Comparison of ENCODE assay signal across 31 cellular contexts in the genomic region with DNA sequence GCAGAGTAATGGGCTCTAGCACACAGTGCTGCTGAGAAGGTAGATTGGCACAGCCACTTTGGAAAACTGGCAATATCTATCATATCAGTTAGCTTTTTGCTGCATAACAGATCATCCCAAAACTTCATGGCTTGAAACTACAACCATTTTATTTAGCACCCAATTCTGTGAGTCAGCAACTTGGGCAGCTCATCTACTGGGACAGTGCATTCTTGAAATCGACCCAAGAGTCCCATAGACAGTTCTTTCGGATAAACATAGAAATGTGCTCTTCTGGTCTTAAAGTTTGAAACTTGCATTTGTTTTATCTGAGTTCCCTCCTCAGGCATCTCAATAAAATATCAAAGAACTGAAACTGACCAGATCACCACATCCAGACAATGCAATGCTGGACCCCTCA.
DNase-seq lines count a peak whose midpoint lies in the region; ATAC-seq and TF ChIP-seq lines count a peak whose summit lies in the region.
"Had no signal": no experiment of that assay in that cellular context is flagged by ENCODE, and none has a peak within 500 bp of the region (broad histone marks: within the 10 kb centered on the region; RNA-seq: fewer than 3 reads in every experiment).

No MANE protein-coding gene starts in this region.

- no peak overlapping the region for H4K91ac ChIP-seq in IMR-90 (ENCODE audit: insufficient read depth, low read depth, low read length)

- TF ChIP-seq POLR2A in IMR-90 (IDR thresholded peaks at IDR 0.05; ENCODE audit: low read depth, low read length): no peak

- H3K4me1 ChIP-seq in IMR-90 (ENCODE audit: control insufficient read depth, insufficient read depth, low read length): no peaks in the 10 kb centered on the region
- H3K4me1 ChIP-seq in right cardiac atrium (ENCODE audit: control insufficient read depth, insufficient read depth, low read length): no peaks in the 10 kb centered on the region
- H3K4me1 ChIP-seq: BLaER1 treated with 17β-estradiol and CSF1 and Interleukin-3, amounts not matched to agents 10 nM and 100 nM; right lobe of liver; stomach; tibial artery had no signal

- H3K56ac ChIP-seq in IMR-90 (ENCODE audit: extremely low read depth, insufficient read depth, low read length): no peak overlapping the region

- H3K4me3 ChIP-seq in BJ (ENCODE audit: low read depth, low read length) (no peak overlapping the region), IMR-90 (ENCODE audit: insufficient read depth, low read depth, low read length) (no peak overlapping the region), choroid plexus epithelial cell (ENCODE audit: low read depth, low read length) (no peak overlapping the region), right cardiac atrium (ENCODE audit: low read length) (no peak overlapping the region)
- H3K4me3 ChIP-seq: BLaER1 treated with 17β-estradiol and CSF1 and Interleukin-3, amounts not matched to agents 10 nM and 100 nM; right lobe of liver; stomach; tibial artery had no signal

- H3K14ac ChIP-seq in IMR-90 (replicated peaks; ENCODE audit: low read depth, low read length): no peak overlapping the region

- DNase-seq in BJ (ENCODE audit: low read depth) (peak; percentile 20), IMR-90 (peak; percentile 43), choroid plexus epithelial cell (ENCODE audit: low read depth) (peak; percentile 62), iris pigment epithelial cell (ENCODE audit: low read depth) (peak; percentile 68), right cardiac atrium (no peak), DMS53 treated with DMSO at 0.1 percent for 48 hours (lab: John Stamatoyannopoulos, UW; ENCODE audit: unreplicated experiment) (no peak), NCI-H510A (lab: John Stamatoyannopoulos, UW) (no peak)
- DNase-seq in activated CD4-positive, alpha-beta T cell treated with anti-CD3 and anti-CD28 coated beads for 4 hours: no peak
- DNase-seq: activated CD4-positive, alpha-beta T cell treated with anti-CD3 and anti-CD28 coated beads for 1 hour; activated CD8-positive, alpha-beta T cell treated with anti-CD3 and anti-CD28 coated beads for 36 hours; activated naive CD4-positive, alpha-beta T cell treated with anti-CD3 and anti-CD28 coated beads, Interleukin-2, amount 10 ng/mL, durations not matched to agents 7 days and 5 days; amniotic stem cell; COR-L47; GF-D8; GOT3; head of caudate nucleus; KBM-7; MM.1S; naive B cell; NCI-H1417 treated with DMSO at 0.1 percent for 48 hours; NCI-H2029 treated with DMSO at 0.1 percent for 48 hours; NCI-H2227 treated with DMSO at 0.1 percent for 48 hours; right lobe of liver; SHP77; stimulated activated CD4-positive, alpha-beta T cell treated with anti-CD3 and anti-CD28 coated beads, Interleukin-2, amount 100 ng/mL, for 48 hours; stomach; T-helper 2 cell; tibial artery had no signal

- no peak overlapping the region for H4K8ac ChIP-seq in IMR-90 (ENCODE audit: low read depth in 2 of 2, low read length in 2 of 2)

- dilution Hi-C loops in IMR-90 (cut with HindIII; ENCODE audit: low sequenced_read_pairs, unreplicated experiment): no loop called here

- POLR2A ChIA-PET in BJ (lab: Charles Lee) (no interaction called here), IMR-90 (lab: Charles Lee; ENCODE audit: unreplicated experiment) (no interaction called here)

- no TSS peak for BruUV-seq in IMR-90 (replicated peaks; lab: Mats Ljungman, UMichigan)

- H2AK5ac ChIP-seq in IMR-90 (ENCODE audit: low read depth, low read length): no peak overlapping the region

- in situ Hi-C loops in IMR-90 (cut with MboI; ENCODE audit: low sequenced_read_pairs): no loop called here

- no peak overlapping the region for H2BK15ac ChIP-seq in IMR-90 (ENCODE audit: low read depth, low read length)

- H3K23ac ChIP-seq in IMR-90 (ENCODE audit: low read depth, low read length): no peak overlapping the region

- H2AK9ac ChIP-seq in IMR-90 (replicated peaks; ENCODE audit: low read depth, low read length, poor library complexity): no peak overlapping the region

- H3K27me3 ChIP-seq in BJ (ENCODE audit: control insufficient read depth, insufficient read depth, low read length) (no peaks in the 10 kb centered on the region), IMR-90 (ENCODE audit: control insufficient read depth, insufficient read depth, low read length) (no peaks in the 10 kb centered on the region), right cardiac atrium (ENCODE audit: control insufficient read depth, insufficient read depth) (no peaks in the 10 kb centered on the region)
- H3K27me3 ChIP-seq: BLaER1 treated with 17β-estradiol and CSF1 and Interleukin-3, amounts not matched to agents 10 nM and 100 nM; neutrophil; right lobe of liver; stomach; tibial artery had no signal

- ATAC-seq in IMR-90 (ENCODE audit: low read depth) (peak; percentile 21; the same call in 1 of the 2 replicates), right cardiac atrium (no peak)
- ATAC-seq: activated CD8-positive, alpha-beta T cell treated with anti-CD3 and anti-CD28 coated beads for 36 hours; activated T-helper 17 cell treated with anti-CD3 and anti-CD28 coated beads, Interleukin-2, amount 50 U/mL, for 72 hours; right lobe of liver had no signal

- intact Hi-C loops in IMR-90 (cut with micrococcal nuclease): no loop called here
- intact Hi-C loops in right cardiac atrium (cut with DNase I): no loop called here

- H3K9ac ChIP-seq in IMR-90 (ENCODE audit: low read depth, low read length): no peak overlapping the region
- H3K9ac ChIP-seq: BLaER1 treated with 17β-estradiol and CSF1 and Interleukin-3, amounts not matched to agents 10 nM and 100 nM had no signal

- H2BK20ac ChIP-seq in IMR-90 (ENCODE audit: low read depth, low read length): no peak overlapping the region

- H4K5ac ChIP-seq in IMR-90 (ENCODE audit: low read depth, low read length): no peak overlapping the region

- H3K18ac ChIP-seq in IMR-90 (ENCODE audit: low read depth, low read length): no peak overlapping the region

- H3K9me3 ChIP-seq in IMR-90 (ENCODE audit: control insufficient read depth, insufficient read depth, low read length) (no peaks in the 10 kb centered on the region), right cardiac atrium (ENCODE audit: control insufficient read depth, low read length) (no peaks in the 10 kb centered on the region)
- H3K9me3 ChIP-seq: neutrophil, right lobe of liver had no signal

- no peaks in the 10 kb centered on the region for H3K36me3 ChIP-seq in BJ (ENCODE audit: control insufficient read depth, insufficient read depth, low read length)
- no peaks in the 10 kb centered on the region for H3K36me3 ChIP-seq in IMR-90 (ENCODE audit: control insufficient read depth, insufficient read depth, low read length)
- H3K36me3 ChIP-seq: neutrophil, right lobe of liver, stomach, tibial artery had no signal

- no peak overlapping the region for H2AFZ ChIP-seq in IMR-90 (replicated peaks; ENCODE audit: low read length, poor library complexity)

- H4K20me1 ChIP-seq in IMR-90 (ENCODE audit: insufficient read depth, low read length): no peaks in the 10 kb centered on the region
- H4K20me1 ChIP-seq: BLaER1 treated with 17β-estradiol and CSF1 and Interleukin-3, amounts not matched to agents 10 nM and 100 nM had no signal

- no peak overlapping the region for H3K4ac ChIP-seq in IMR-90 (ENCODE audit: low read depth, low read length)

- no peaks in the 10 kb centered on the region for H3K79me1 ChIP-seq in IMR-90 (ENCODE audit: low read depth in 1 of 2, low read length in 2 of 2)

- no CpG with 5 or more reads among the region's 2 CpGs for WGBS in IMR-90 (ENCODE audit: extremely low coverage in 2 of 2, insufficient read length in 1 of 2), 2 experiments
- WGBS in right cardiac atrium: 78% methylated on average over 2 of the region's 2 CpGs

- no peak overlapping the region for H2BK120ac ChIP-seq in IMR-90 (ENCODE audit: low read depth, low read length)

- no peak for TF ChIP-seq RAD21 in IMR-90 (IDR thresholded peaks at IDR 0.05; ENCODE audit: low read length)

- H3K4me2 ChIP-seq in IMR-90 (ENCODE audit: low read depth, low read length): no peak overlapping the region
- H3K4me2 ChIP-seq: BLaER1 treated with 17β-estradiol and CSF1 and Interleukin-3, amounts not matched to agents 10 nM and 100 nM had no signal

- no peak overlapping the region for H3K27ac ChIP-seq in IMR-90 (ENCODE audit: insufficient read depth, low read length)
- H3K27ac ChIP-seq in right cardiac atrium (ENCODE audit: low read length): no peak overlapping the region
- H3K27ac ChIP-seq: BLaER1 treated with 17β-estradiol and CSF1 and Interleukin-3, amounts not matched to agents 10 nM and 100 nM; neutrophil; right lobe of liver; stomach; tibial artery had no signal

- no peak overlapping the region for H2BK5ac ChIP-seq in IMR-90 (ENCODE audit: low read depth, low read length, poor library complexity, severe bottlenecking)

- TF ChIP-seq CTCF in BJ (IDR thresholded peaks at IDR 0.05; ENCODE audit: insufficient read depth, low read depth, low read length) (no peak), IMR-90 (conservative IDR thresholded peaks at IDR 0.05; ENCODE audit: low read depth, low read length) (no peak), choroid plexus epithelial cell (conservative IDR thresholded peaks at IDR 0.05; ENCODE audit: low read depth, low read length) (no peak)

- H3K9me1 ChIP-seq in IMR-90 (ENCODE audit: insufficient read depth, low read length): no peaks in the 10 kb centered on the region

- CTCF ChIA-PET in BJ (lab: Yijun Ruan, JAX) (interaction anchor here (0.5 to 1.5 kb wide), 3 partner anchors 8 to 1266 kb away, joined by 3 to 4 read pairs (median 4); no protein-coding TSS in a partner anchor), IMR-90 (lab: Yijun Ruan, JAX) (no interaction called here)

TF ChIP-seq in IMR-90, 13 proteins besides CTCF, POLR2A, EP300 and RAD21:
- TF ChIP-seq MAZ (IDR thresholded peaks at IDR 0.05; ENCODE audit: borderline replicate concordance, low read depth, low read length) (no peak), RFX5 (IDR thresholded peaks at IDR 0.05; ENCODE audit: low read depth, low read length) (no peak)
- TF ChIP-seq, protein P1, sequence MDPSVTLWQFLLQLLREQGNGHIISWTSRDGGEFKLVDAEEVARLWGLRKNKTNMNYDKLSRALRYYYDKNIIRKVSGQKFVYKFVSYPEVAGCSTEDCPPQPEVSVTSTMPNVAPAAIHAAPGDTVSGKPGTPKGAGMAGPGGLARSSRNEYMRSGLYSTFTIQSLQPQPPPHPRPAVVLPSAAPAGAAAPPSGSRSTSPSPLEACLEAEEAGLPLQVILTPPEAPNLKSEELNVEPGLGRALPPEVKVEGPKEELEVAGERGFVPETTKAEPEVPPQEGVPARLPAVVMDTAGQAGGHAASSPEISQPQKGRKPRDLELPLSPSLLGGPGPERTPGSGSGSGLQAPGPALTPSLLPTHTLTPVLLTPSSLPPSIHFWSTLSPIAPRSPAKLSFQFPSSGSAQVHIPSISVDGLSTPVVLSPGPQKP (IDR thresholded peaks at IDR 0.05; ENCODE audit: borderline replicate concordance, low read depth, low read length): no peak
TF ChIP-seq in IMR-90: peak in this region for 0.

Comparison
In these comparisons a context has a peak if more than half of its experiments do, and no peak if none do; other contexts are left out.
1. DNase-seq: peak in BJ (single experiment), IMR-90 (single experiment), choroid plexus epithelial cell (single experiment) and iris pigment epithelial cell (single experiment); none in right cardiac atrium (0 of 3), DMS53 treated with DMSO at 0.1 percent for 48 hours (single experiment), NCI-H510A (single experiment) and activated CD4-positive, alpha-beta T cell treated with anti-CD3 and anti-CD28 coated beads for 4 hours (0 of 2).